13 cellular contexts compared by ENCODE assay signal in the genomic region with DNA sequence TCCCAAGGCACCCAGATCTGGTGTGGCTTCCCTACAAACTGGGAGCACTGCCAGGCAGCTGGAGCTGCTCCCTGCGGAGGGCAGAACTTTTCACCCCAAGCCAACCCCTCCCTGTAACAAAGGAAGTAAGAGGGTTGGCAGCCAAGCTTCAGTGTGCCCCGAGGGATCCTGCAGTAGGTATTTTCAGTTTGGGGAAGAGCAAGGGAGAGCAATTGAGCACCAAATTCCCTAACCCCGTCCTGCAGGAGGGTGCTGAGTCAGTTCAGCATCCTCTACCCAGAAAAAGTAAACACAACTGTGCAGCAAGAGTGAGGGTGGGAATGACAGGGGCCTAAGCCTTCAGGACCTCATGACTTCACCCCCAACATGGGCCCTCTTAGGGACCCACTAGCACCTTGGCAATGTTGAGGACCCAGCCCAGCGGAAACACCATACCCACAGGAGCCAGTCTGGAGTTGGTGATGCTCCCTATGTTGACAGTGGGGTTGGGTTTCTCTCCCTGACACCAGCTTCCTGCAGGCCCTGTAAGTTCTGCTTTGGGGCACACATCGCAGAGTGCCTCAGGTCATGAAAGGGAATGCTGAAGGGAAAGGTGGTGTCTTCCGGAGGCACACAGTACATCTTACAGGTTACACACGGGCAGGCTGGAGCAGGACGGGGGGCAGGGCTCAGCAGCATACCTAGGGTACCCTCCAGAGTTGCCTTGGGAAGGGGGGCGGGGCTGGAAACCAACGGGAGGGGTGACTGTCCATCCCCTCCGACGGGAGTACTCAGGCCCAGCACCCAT. TPM values are rescaled to one million over a fixed set of nuclear protein-coding genes. Genes with fewer than 3 reads are reported as not detected.
DNase-seq lines count a peak whose midpoint lies in the region; ATAC-seq and TF ChIP-seq lines count a peak whose summit lies in the region.
"Had no signal": no experiment of that assay in that cellular context is flagged by ENCODE, and none has a peak within 500 bp of the region (broad histone marks: within the 10 kb centered on the region; RNA-seq: fewer than 3 reads in every experiment).

No MANE protein-coding gene starts in this region.

- H3K27me3 ChIP-seq in adrenal gland: no peaks in the 10 kb centered on the region
- no peaks in the 10 kb centered on the region for H3K27me3 ChIP-seq in heart right ventricle
- no peaks in the 10 kb centered on the region for H3K27me3 ChIP-seq in spleen (replicated peaks in 1 of 7)
- H3K27me3 ChIP-seq in SJCRH30: no peaks in the 10 kb centered on the region

- peaks cover 0 to 10% of the 10 kb centered on the region in 2 donors for H3K4me1 ChIP-seq in adrenal gland (replicated peaks in 1 of 2)
- peaks cover 0 to 37% (median 21%) of the 10 kb centered on the region in 9 donors for H3K4me1 ChIP-seq in heart right ventricle
- H3K4me1 ChIP-seq in spleen: peaks cover 15 to 69% (median 35%) of the 10 kb centered on the region in 6 donors
- H3K4me1 ChIP-seq in SJCRH30: no peaks in the 10 kb centered on the region

- TF ChIP-seq CTCF in GM20000 (IDR thresholded peaks at IDR 0.05; ENCODE audit: extremely low read depth, missing control alignments) (no peak), adrenal gland (IDR thresholded peaks at IDR 0.05) (no peak), heart right ventricle (IDR thresholded peaks at IDR 0.05) (no peak), spleen (IDR thresholded peaks at IDR 0.05 in 8 of 11, conservative IDR thresholded peaks at IDR 0.05 in 3 of 11) (no peak)

- H3K36me3 ChIP-seq in adrenal gland (replicated peaks in 1 of 2) (peaks cover 0 to 44% of the 10 kb centered on the region in 2 donors), heart right ventricle (peaks cover 0 to 61% (median 32%) of the 10 kb centered on the region in 9 donors), spleen (peaks cover 6 to 68% (median 49%) of the 10 kb centered on the region in 6 donors), SJCRH30 (peaks cover 10% of the 10 kb centered on the region)

- no peak overlapping the region for H3K4me3 ChIP-seq in adrenal gland
- H3K4me3 ChIP-seq in heart right ventricle: no peak overlapping the region
- H3K4me3 ChIP-seq in spleen: no peak overlapping the region
- H3K4me3 ChIP-seq in SJCRH30: no peak overlapping the region
- H3K4me3 ChIP-seq: GM23338 had no signal

- ATAC-seq in heart right ventricle: peak; percentile 22 to 64 (median 50)

- WGBS in adrenal gland, 4 donors: 64 to 72% (median 66%) methylated on average over 8 to 12 of the region's 12 CpGs
- WGBS in heart right ventricle, 2 donors: 58 to 67% methylated on average over 12 of the region's 12 CpGs
- 57 to 75% (median 60%) methylated on average over 11 to 12 of the region's 12 CpGs for WGBS in spleen, 5 donors

- DNase-seq in GM20000 (ENCODE audit: low spot score): peak; percentile 18
- peak in 5 of 7 donors; percentile 33 to 65 (median 44) for DNase-seq in adrenal gland
- peak; percentile 61 for DNase-seq in heart right ventricle
- DNase-seq in spleen: peak; percentile 73
- no peak for DNase-seq in NCI-H2171 treated with DMSO at 0.1 percent for 48 hours (lab: John Stamatoyannopoulos, UW)
- no peak for DNase-seq in glomerular visceral epithelial cell (ENCODE audit: extremely low spot score)
- no peak for DNase-seq in SJCRH30
- DNase-seq: activated B cell treated with CpG ODN at 0.5 μM for 24 hours, activated T-cell treated with anti-CD3 and anti-CD28 coated beads for 4 hours, NCI-H1048 had no signal

- TF ChIP-seq POLR2A in adrenal gland (IDR thresholded peaks at IDR 0.05): no peak
- TF ChIP-seq POLR2A in spleen (IDR thresholded peaks at IDR 0.05): no peak

- H3K9me3 ChIP-seq in adrenal gland (replicated peaks in 1 of 3) (no peaks in the 10 kb centered on the region), heart right ventricle (no peaks in the 10 kb centered on the region), spleen (no peaks in the 10 kb centered on the region), SJCRH30 (replicated peaks) (no peaks in the 10 kb centered on the region)

- no peak overlapping the region for H3K27ac ChIP-seq in adrenal gland
- H3K27ac ChIP-seq in heart right ventricle: peak overlapping the region in 3 of 10 donors; percentile 8 to 31 (median 17)
- peak overlapping the region in 5 of 8 donors; percentile 16 to 59 (median 27) for H3K27ac ChIP-seq in spleen
- H3K27ac ChIP-seq in SJCRH30: no peak overlapping the region

- intact Hi-C loops in adrenal gland (cut with DNase I): no loop called here
- intact Hi-C loops in heart right ventricle (cut with DNase I): no loop called here
- intact Hi-C loops in spleen (cut with DNase I; ENCODE audit: low total_unique reads): no loop called here

RNA-seq across cellular contexts. Expression of a gene that starts 14.8 kb away (rescaled TPM):
- 10 to 100 TPM; 19.3 to 36.9 (median 26.5) TPM for total RNA-seq in adrenal gland
- polyA plus RNA-seq in adrenal gland: 10 to 100 TPM; 15.4 to 29.2 (median 16.9) TPM
- 10 to 100 TPM; 14.9 to 26.2 (median 18.0) TPM for total RNA-seq in heart right ventricle
- 10 to 100 TPM; 19.2 to 30.5 TPM for polyA plus RNA-seq in heart right ventricle
- 10 to 100 TPM; 29.1 to 43.3 (median 30.7) TPM for total RNA-seq in spleen
- polyA plus RNA-seq in spleen: 10 to 100 TPM; 10.1 to 23.1 (median 11.3) TPM
- total RNA-seq in SJCRH30 (2014; rRNA removed; shearing (Covaris generic)): 14.2 and 15.8 TPM in 2 replicates

RNA-seq across cellular contexts. Expression of a gene that starts 27.1 kb away (rescaled TPM):
- total RNA-seq in adrenal gland: 10 to 100 TPM; 22.2 to 47.5 (median 32.1) TPM
- polyA plus RNA-seq in adrenal gland: 10 to 100 TPM in 2 of 3 donors, 1 to 10 TPM in 1; 9.5 to 14.8 (median 12.5) TPM
- 10 to 100 TPM; 31.9 to 44.4 (median 37.3) TPM for total RNA-seq in heart right ventricle
- 10 to 100 TPM; 16.1 to 36.1 TPM for polyA plus RNA-seq in heart right ventricle
- total RNA-seq in spleen: 10 to 100 TPM; 32.6 to 43.1 (median 41.3) TPM
- polyA plus RNA-seq in spleen: 10 to 100 TPM; 13.2 to 19.8 (median 16.6) TPM
- total RNA-seq in SJCRH30 (2014; rRNA removed; shearing (Covaris generic)): 15.9 and 17.0 TPM in 2 replicates

RNA-seq across cellular contexts. Expression of a gene that starts 48.0 kb away (rescaled TPM):
- total RNA-seq in adrenal gland (10 to 100 TPM; 11.5 to 70.2 (median 30.4) TPM), heart right ventricle (10 to 100 TPM in 9 of 10 donors, 1 to 10 TPM in 1; 7.1 to 26.5 (median 11.8) TPM), spleen (10 to 100 TPM; 33.5 to 81.1 (median 45.9) TPM)
- polyA plus RNA-seq in adrenal gland (100 to 1,000 TPM in 2 of 3 donors, 10 to 100 TPM in 1; 10.3 to 366 (median 155) TPM), heart right ventricle (100 to 1,000 TPM in 1 of 2 donors, 10 to 100 TPM in 1; 23.0 to 102 TPM), spleen (100 to 1,000 TPM in 2 of 3 donors, 10 to 100 TPM in 1; 57.1 to 138 (median 125) TPM)
- 17.2 and 26.4 TPM in 2 replicates for total RNA-seq in SJCRH30 (2014; rRNA removed; shearing (Covaris generic))

RNA-seq across cellular contexts. Expression of a gene that starts 55.4 kb away (rescaled TPM):
- not detected for total RNA-seq in adrenal gland
- polyA plus RNA-seq in adrenal gland: under 1 TPM in 1 of 3 donors, not detected in 2; 0.13 TPM
- not detected for total RNA-seq in heart right ventricle
- polyA plus RNA-seq in heart right ventricle: not detected
- under 1 TPM in 2 of 7 donors, not detected in 5; 0.37 to 0.54 TPM for total RNA-seq in spleen
- polyA plus RNA-seq in spleen: under 1 TPM; 0.09 to 0.17 (median 0.16) TPM
- 0.91 and 1.6 TPM in 2 replicates for total RNA-seq in SJCRH30 (2014; rRNA removed; shearing (Covaris generic))
- total RNA-seq: activated B cell treated with CpG ODN at 0.5 μM for 24 hours, aorta, GM23338, temporal lobe had no signal
- polyA plus RNA-seq: GM23338 had no signal

Comparison
In these comparisons a context has a peak if more than half of its experiments do, and no peak if none do; other contexts are left out.
1. DNase-seq: peak in GM20000 (single experiment), adrenal gland (5 of 7), heart right ventricle (2 of 2) and spleen (single experiment); none in NCI-H2171 treated with DMSO at 0.1 percent for 48 hours (single experiment), glomerular visceral epithelial cell (single experiment) and SJCRH30 (0 of 2).
2. H3K27ac ChIP-seq: peak in spleen (5 of 8); none in adrenal gland (0 of 5) and SJCRH30 (single experiment).